In genomic region chr1:26276432-26276838, GRCh38 we compare ENCODE assay signal across 2 cellular contexts.
A peak's percentile ranks its signal among the peaks of the same experiment; 100 is the strongest.
TF ChIP-seq lines count a peak whose summit lies in the region.

No MANE protein-coding gene starts in this region.

TF ChIP-seq in SK-N-SH, 30 proteins besides CTCF, POLR2A, EP300 and RAD21 (continued from another document):
- TF ChIP-seq MAX (IDR thresholded peaks at IDR 0.05; ENCODE audit: low read depth) (0 out of 2 replicates have a peak, but pooled peaks have one; percentile 16), YY1 (IDR thresholded peaks at IDR 0.05; ENCODE audit: low read depth) (no peak), FOSL2 (IDR thresholded peaks at IDR 0.05; ENCODE audit: borderline replicate concordance, low read depth) (peak; percentile 80; the same call in 1 of the 2 replicates), MEF2A (IDR thresholded peaks at IDR 0.05; ENCODE audit: borderline replicate concordance, low read depth) (no peak), CHD2 (IDR thresholded peaks at IDR 0.05; ENCODE audit: low read length, partially characterized antibody) (no peak)
TF ChIP-seq in SK-N-SH: peak in this region for 2.

TF ChIP-seq in SK-N-SH treated with all-trans-retinoic acid at 6 μM for 48 hours, 23 proteins besides CTCF, POLR2A, EP300 and RAD21 (continued from another document):
- TF ChIP-seq ZC3H10 (CRISPR knock-in tag; IDR thresholded peaks at IDR 0.05) (no peak), OSR1 (CRISPR knock-in tag; IDR thresholded peaks at IDR 0.05) (no peak), PPARA (CRISPR knock-in tag; IDR thresholded peaks at IDR 0.05; ENCODE audit: borderline replicate concordance) (no peak), ARNTL (CRISPR knock-in tag; IDR thresholded peaks at IDR 0.05; ENCODE audit: borderline replicate concordance, low read depth) (no peak), ZFP3 (CRISPR knock-in tag; IDR thresholded peaks at IDR 0.05) (no peak), PATZ1 (CRISPR knock-in tag; IDR thresholded peaks at IDR 0.05; ENCODE audit: borderline replicate concordance) (no peak), CREB5 (CRISPR knock-in tag; IDR thresholded peaks at IDR 0.05; ENCODE audit: low read depth) (no peak)
TF ChIP-seq in SK-N-SH treated with all-trans-retinoic acid at 6 μM for 48 hours: peak in this region for 0.
